ENCODE assay signal across 20 cellular contexts in genomic region chr2:180376076-180376475, GRCh38.
"Had no signal": no experiment of that assay in that cellular context is flagged by ENCODE, and none has a peak within 500 bp of the region (broad histone marks: within the 10 kb centered on the region; RNA-seq: fewer than 3 reads in every experiment).

No MANE protein-coding gene starts in this region.

- H3K9me3 ChIP-seq: body of pancreas, gastrocnemius medialis, prostate gland, tibial nerve, uterus had no signal

- H3K36me3 ChIP-seq: gastrocnemius medialis, prostate gland, tibial nerve, uterus had no signal

- DNase-seq: activated CD4-positive, alpha-beta T cell treated with anti-CD3 and anti-CD28 coated beads, Interleukin-2, amount 10 ng/mL, durations not matched to agents 7 days and 5 days; activated CD8-positive, alpha-beta memory T cell treated with anti-CD3 and anti-CD28 coated beads, Interleukin-2, amount 50 U/mL, for 48 hours; activated gamma-delta T cell treated with Interleukin-2 at 50 U/mL for 16 hours; activated T-cell treated with anti-CD3 and anti-CD28 coated beads, Interleukin-2, amount 50 U/mL, for 72 hours; amygdala; body of pancreas; effector memory CD4-positive, alpha-beta T cell; gastrocnemius medialis; left colon; midbrain; right cardiac atrium; stimulated activated CD4-positive, alpha-beta T cell treated with anti-CD3 and anti-CD28 coated beads, Interleukin-4, amount 100 ng/mL, for 4 hours; stimulated activated CD8-positive, alpha-beta memory T cell treated with anti-CD3 and anti-CD28 coated beads, Interleukin-4, amount 100 ng/mL, for 48 hours; stimulated activated naive CD4-positive, alpha-beta T cell treated with Interleukin-2 at 50 U/mL for 16 hours; substantia nigra; uterus had no signal

- H3K4me2 ChIP-seq: smooth muscle cell had no signal

- H3K4me1 ChIP-seq: body of pancreas, gastrocnemius medialis, prostate gland, tibial nerve, uterus had no signal

- H3K4me3 ChIP-seq: body of pancreas, gastrocnemius medialis, lung, prostate gland, smooth muscle cell, tibial nerve, uterus had no signal

- H3K27ac ChIP-seq: body of pancreas, gastrocnemius medialis, prostate gland, tibial nerve, uterus had no signal

- H3K27me3 ChIP-seq: body of pancreas, gastrocnemius medialis, tibial nerve, uterus had no signal
